ENCODE assay signal across 1 cellular context in the genomic region with DNA sequence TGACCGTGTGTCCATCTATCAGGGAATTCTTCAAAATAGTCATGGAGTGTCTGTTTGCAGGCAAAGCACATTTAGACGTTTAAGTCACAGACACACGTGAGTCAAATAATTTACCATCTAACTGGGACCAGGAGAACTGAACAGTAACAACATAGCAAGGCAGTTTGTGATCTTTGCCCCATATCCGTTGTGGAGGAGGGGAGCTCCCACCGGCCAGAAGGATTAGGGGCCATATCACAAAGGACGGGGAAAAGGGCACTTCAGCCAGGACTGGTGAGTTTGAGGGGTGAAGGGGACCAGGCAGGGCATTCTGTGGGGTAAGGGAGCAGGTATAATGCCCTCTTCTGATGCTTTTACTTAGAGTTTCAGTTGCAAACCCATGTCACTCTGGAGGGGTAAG.
TF ChIP-seq lines count a peak whose summit lies in the region.

No MANE protein-coding gene starts in this region.

TF ChIP-seq in K562, 482 proteins besides CTCF, POLR2A, EP300 and RAD21:
- TF ChIP-seq CBX3 (IDR thresholded peaks at IDR 0.05; ENCODE audit: borderline replicate concordance in 1 of 2, low read length in 2 of 2), result no peak
- TF ChIP-seq, protein P1, sequence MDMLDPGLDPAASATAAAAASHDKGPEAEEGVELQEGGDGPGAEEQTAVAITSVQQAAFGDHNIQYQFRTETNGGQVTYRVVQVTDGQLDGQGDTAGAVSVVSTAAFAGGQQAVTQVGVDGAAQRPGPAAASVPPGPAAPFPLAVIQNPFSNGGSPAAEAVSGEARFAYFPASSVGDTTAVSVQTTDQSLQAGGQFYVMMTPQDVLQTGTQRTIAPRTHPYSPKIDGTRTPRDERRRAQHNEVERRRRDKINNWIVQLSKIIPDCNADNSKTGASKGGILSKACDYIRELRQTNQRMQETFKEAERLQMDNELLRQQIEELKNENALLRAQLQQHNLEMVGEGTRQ (CRISPR knock-in tag; IDR thresholded peaks at IDR 0.05), result no peak
- no peak for TF ChIP-seq ZFP1 (CRISPR knock-in tag; IDR thresholded peaks at IDR 0.05)
- no peak for TF ChIP-seq ZNF274 (IDR thresholded peaks at IDR 0.05; ENCODE audit: borderline replicate concordance, low read depth, low read length)
- no peak for TF ChIP-seq ADNP (tag; IDR thresholded peaks at IDR 0.05)
- TF ChIP-seq SIN3A (IDR thresholded peaks at IDR 0.05; ENCODE audit: borderline replicate concordance in 2 of 2, control insufficient read depth in 1 of 2, low read depth in 2 of 2, low read length in 2 of 2), result no peak
- no peak for TF ChIP-seq MGA (IDR thresholded peaks at IDR 0.05)
- TF ChIP-seq ZNF232 (CRISPR knock-in tag; IDR thresholded peaks at IDR 0.05), result no peak
- TF ChIP-seq PRMT5 (CRISPR knock-in tag; IDR thresholded peaks at IDR 0.05), result no peak
- no peak for TF ChIP-seq TEAD4 (IDR thresholded peaks at IDR 0.05; ENCODE audit: low read length)
- TF ChIP-seq TEAD4 (CRISPR knock-in tag; IDR thresholded peaks at IDR 0.05; ENCODE audit: borderline replicate concordance), result no peak
- TF ChIP-seq TBP (optimal IDR thresholded peaks at IDR 0.05; ENCODE audit: low read depth, low read length), result no peak
- no peak for TF ChIP-seq NFYB (IDR thresholded peaks at IDR 0.05; ENCODE audit: extremely low read depth, insufficient read length)
